In genomic region chr11:125904678-125905077, GRCh38 we compare ENCODE assay signal across 1 cellular context.
TF ChIP-seq lines count a peak whose summit lies in the region.

No MANE protein-coding gene starts in this region.

TF ChIP-seq in HepG2, 621 proteins besides CTCF, POLR2A, EP300 and RAD21:
- no peak for TF ChIP-seq ZNF878 (CRISPR knock-in tag; IDR thresholded peaks at IDR 0.05)
- TF ChIP-seq, protein P1, sequence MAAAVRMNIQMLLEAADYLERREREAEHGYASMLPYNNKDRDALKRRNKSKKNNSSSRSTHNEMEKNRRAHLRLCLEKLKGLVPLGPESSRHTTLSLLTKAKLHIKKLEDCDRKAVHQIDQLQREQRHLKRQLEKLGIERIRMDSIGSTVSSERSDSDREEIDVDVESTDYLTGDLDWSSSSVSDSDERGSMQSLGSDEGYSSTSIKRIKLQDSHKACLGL (CRISPR knock-in tag; IDR thresholded peaks at IDR 0.05) = no peak
- TF ChIP-seq FOXA1 (IDR thresholded peaks at IDR 0.05) = no peak
- no peak for TF ChIP-seq FOXA1 (CRISPR knock-in tag; IDR thresholded peaks at IDR 0.05)
- no peak for TF ChIP-seq REPIN1 (CRISPR knock-in tag; IDR thresholded peaks at IDR 0.05; ENCODE audit: borderline replicate concordance, low read depth)
- TF ChIP-seq RELA (CRISPR knock-in tag; IDR thresholded peaks at IDR 0.05) = no peak
TF ChIP-seq in HepG2: peak in this region for 0.
